In genomic region chr10:77424257-77424656, GRCh38 we compare ENCODE assay signal across 25 cellular contexts.
"Had no signal": no experiment of that assay in that cellular context is flagged by ENCODE, and none has a peak within 500 bp of the region (broad histone marks: within the 10 kb centered on the region; RNA-seq: fewer than 3 reads in every experiment).

No MANE protein-coding gene starts in this region.

- H3K36me3 ChIP-seq: Peyer's patch, SJCRH30 had no signal

- H3K9me3 ChIP-seq: Peyer's patch, SJCRH30 had no signal

- H3K27ac ChIP-seq: RWPE1, SJCRH30 had no signal

- DNase-seq: activated B cell treated with CpG ODN at 0.5 μM for 24 hours; activated CD4-positive, alpha-beta T cell treated with anti-CD3 and anti-CD28 coated beads for 1 hour; activated CD4-positive, alpha-beta T cell treated with anti-CD3 and anti-CD28 coated beads, Interleukin-2, amount 10 ng/mL, durations not matched to agents 24 days and 14 days; activated CD4-positive, alpha-beta T cell treated with anti-CD3 and anti-CD28 coated beads, Interleukin-2, amount 50 U/mL, for 48 hours; activated CD8-positive, alpha-beta memory T cell treated with anti-CD3 and anti-CD28 coated beads for 24 hours; activated effector memory CD4-positive, alpha-beta T cell treated with anti-CD3 and anti-CD28 coated beads, Interleukin-2, amount 50 U/mL, for 16 hours; activated naive CD4-positive, alpha-beta T cell treated with Interleukin-2 at 50 U/mL for 16 hours; activated naive CD8-positive, alpha-beta T cell treated with anti-CD3 and anti-CD28 coated beads, Interleukin-2, amount 50 U/mL, for 24 hours; activated T-cell treated with anti-CD3 and anti-CD28 coated beads, Interleukin-2, amount 50 U/mL, for 4 hours; amniotic stem cell; Karpas-422; MM.1S; NCI-H1105; NCI-H1436; NCI-H187; NCI-H2081; NCI-H2171 treated with DMSO at 0.1 percent for 48 hours; NCI-H226; NCI-H526 treated with DMSO at 0.1 percent for 48 hours; NCI-H82; Peyer's patch; Right ventricle myocardium superior; SJCRH30 had no signal

- ATAC-seq: activated naive CD4-positive, alpha-beta T cell treated with anti-CD3 and anti-CD28 coated beads, Interleukin-2, amount 50 U/mL, for 72 hours; activated naive CD8-positive, alpha-beta T cell treated with anti-CD3 and anti-CD28 coated beads, Interleukin-2, amount 50 U/mL, for 24 hours; activated T-cell treated with anti-CD3 and anti-CD28 coated beads, Interleukin-2, amount 50 U/mL, for 4 hours had no signal

- H3K4me1 ChIP-seq: Peyer's patch had no signal

- H3K4me3 ChIP-seq: Peyer's patch, SJCRH30 had no signal

- H3K27me3 ChIP-seq: Peyer's patch, SJCRH30 had no signal
